ENCODE assay signal across 8 cellular contexts in the genomic region with DNA sequence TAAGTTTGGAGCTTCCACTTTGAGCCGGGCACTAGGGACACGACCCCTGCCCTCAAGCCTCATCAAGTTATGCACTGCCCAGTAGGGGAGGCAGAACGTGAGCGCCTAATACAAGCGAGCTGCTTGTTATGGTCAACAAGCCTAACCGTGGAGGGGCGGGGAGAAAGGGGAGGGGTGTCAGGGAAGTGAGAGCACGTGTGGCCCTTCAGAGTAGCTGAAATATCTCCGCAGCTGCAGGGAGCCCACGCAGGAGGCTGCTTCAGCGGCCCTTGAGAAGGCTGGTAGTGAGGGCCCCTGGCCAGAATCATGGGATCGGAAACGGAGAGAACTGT. TPM values are rescaled to one million over a fixed set of nuclear protein-coding genes. Genes with fewer than 3 reads are reported as not detected.
DNase-seq lines count a peak whose midpoint lies in the region; ATAC-seq and TF ChIP-seq lines count a peak whose summit lies in the region.

No MANE protein-coding gene starts in this region.

- H3K4me3 Mint-ChIP-seq in activated naive CD8-positive, alpha-beta T cell treated with anti-CD3 and anti-CD28 coated beads, Interleukin-2, amount 10 ng/mL, durations not matched to agents 7 days and 5 days: peak overlapping the region; percentile 71

- H3K4me2 ChIP-seq in PC-9: peak overlapping the region; percentile 97

- peaks cover 21% of the 10 kb centered on the region for H3K4me1 ChIP-seq in PC-9 (replicated peaks; ENCODE audit: insufficient read depth)

- peaks cover 2% of the 10 kb centered on the region for H3K27me3 Mint-ChIP-seq in activated naive CD8-positive, alpha-beta T cell treated with anti-CD3 and anti-CD28 coated beads, Interleukin-2, amount 10 ng/mL, durations not matched to agents 7 days and 5 days

- H3K4me3 ChIP-seq in PC-9: peak overlapping the region; percentile 92

- peak overlapping the region; percentile 15 for H3K27ac Mint-ChIP-seq in activated naive CD8-positive, alpha-beta T cell treated with anti-CD3 and anti-CD28 coated beads, Interleukin-2, amount 10 ng/mL, durations not matched to agents 7 days and 5 days

- H3K9me2 ChIP-seq in PC-9 (ENCODE audit: insufficient read depth): no peaks in the 10 kb centered on the region

- H3K9me3 ChIP-seq in PC-9 (ENCODE audit: insufficient read depth, low read depth): no peaks in the 10 kb centered on the region

- no peaks in the 10 kb centered on the region for H4K20me1 ChIP-seq in PC-9 (ENCODE audit: insufficient read depth)

- H3K27me3 ChIP-seq in PC-9 (ENCODE audit: insufficient read depth, low read depth): no peaks in the 10 kb centered on the region

- peaks cover 11% of the 10 kb centered on the region for H3K36me3 Mint-ChIP-seq in activated naive CD8-positive, alpha-beta T cell treated with anti-CD3 and anti-CD28 coated beads, Interleukin-2, amount 10 ng/mL, durations not matched to agents 7 days and 5 days

- H3K9me3 Mint-ChIP-seq in activated naive CD8-positive, alpha-beta T cell treated with anti-CD3 and anti-CD28 coated beads, Interleukin-2, amount 10 ng/mL, durations not matched to agents 7 days and 5 days: peaks cover 5% of the 10 kb centered on the region

- intact Hi-C loops in PC-9 (cut with micrococcal nuclease; ENCODE audit: unreplicated experiment): loop anchor here (2.0 kb wide), 1 partner anchor 67 kb away; no protein-coding TSS in a partner anchor
- intact Hi-C loops in left cardiac atrium (cut with DNase I): no loop called here
- intact Hi-C loops in posterior vena cava (cut with DNase I): no loop called here

- TF ChIP-seq CTCF in PC-9 (conservative IDR thresholded peaks at IDR 0.05): no peak

- POLR2A ChIA-PET in PC-9 (lab: Charles Lee; ENCODE audit: unreplicated experiment): interaction anchor here (0.7 kb wide), 1 partner anchor 219 kb away, joined by 4 read pairs; no protein-coding TSS in a partner anchor
- POLR2A ChIA-PET in activated naive CD8-positive, alpha-beta T cell treated with anti-CD3 and anti-CD28 coated beads, Interleukin-2, amount 10 ng/mL, durations not matched to agents 7 days and 5 days (lab: Charles Lee): interaction anchor here (0.9 to 1.3 kb wide), 3 partner anchors 22 to 226 kb away, joined by 3 to 4 read pairs (median 3); no protein-coding TSS in a partner anchor

- BruUV-seq in PC-9 (replicated peaks; lab: Mats Ljungman, UMichigan): no TSS peak

- H3K27ac ChIP-seq in PC-9: no peak overlapping the region

- ATAC-seq in HG03439 (IDR thresholded peaks at IDR 0.05; ENCODE audit: unreplicated experiment) (peak; percentile 43), left cardiac atrium (peak; percentile 71 to 80)
- ATAC-seq in activated naive CD8-positive, alpha-beta T cell treated with anti-CD3 and anti-CD28 coated beads, Interleukin-2, amount 10 ng/mL, durations not matched to agents 7 days and 5 days (ENCODE audit: low read depth): peak; percentile 6

- H2AFZ ChIP-seq in PC-9: peak overlapping the region; percentile 97

- no peaks in the 10 kb centered on the region for H3K36me3 ChIP-seq in PC-9 (ENCODE audit: low read depth)

- DNase-seq in C1 segment of cervical spinal cord (lab: John Stamatoyannopoulos, UW): peak in 9 of 14 donors; percentile 12 to 55 (median 41)
- DNase-seq in GM19240 (ENCODE audit: insufficient read length, low spot score): peak; percentile 33
- DNase-seq in PC-9: peak; percentile 35
- DNase-seq in activated naive CD8-positive, alpha-beta T cell treated with anti-CD3 and anti-CD28 coated beads, Interleukin-2, amount 10 ng/mL, durations not matched to agents 7 days and 5 days: no peak
- peak; percentile 71 for DNase-seq in left cardiac atrium
- DNase-seq in posterior vena cava (ENCODE audit: low spot score): peak; percentile 83
- DNase-seq in middle frontal gyrus (ENCODE audit: extremely low spot score, low spot score): no peak

- no peaks in the 10 kb centered on the region for H3K79me2 ChIP-seq in PC-9 (ENCODE audit: low read depth)

- H3K4me1 Mint-ChIP-seq in activated naive CD8-positive, alpha-beta T cell treated with anti-CD3 and anti-CD28 coated beads, Interleukin-2, amount 10 ng/mL, durations not matched to agents 7 days and 5 days: peaks cover 6% of the 10 kb centered on the region

- CTCF ChIA-PET in PC-9 (lab: Charles Lee): interaction anchor here (0.6 to 1.0 kb wide), 4 partner anchors 10 to 84 kb away, joined by 3 to 10 read pairs (median 7); no protein-coding TSS in a partner anchor

- H3F3A ChIP-seq in PC-9 (ENCODE audit: insufficient read depth, low read depth): peaks cover 15% of the 10 kb centered on the region; the same call in 1 of the 2 replicates

RNA-seq across cellular contexts. Expression of gene ALDH5A1, which starts 0.7 kb away (rescaled TPM):
- total RNA-seq in PC-9 (2021) (19.1 and 21.2 TPM in 2 replicates), left cardiac atrium (10 to 100 TPM; 16.2 to 18.1 TPM), posterior vena cava (1 to 10 TPM; 4.0 to 4.8 TPM)
- total RNA-seq in activated naive CD8-positive, alpha-beta T cell treated with anti-CD3 and anti-CD28 coated beads, Interleukin-2, amount 10 ng/mL, durations not matched to agents 7 days and 5 days: 1 to 10 TPM; 6.6 to 6.9 TPM

RNA-seq across cellular contexts. Expression of gene GPLD1, which starts 6.1 kb away (rescaled TPM):
- total RNA-seq in PC-9 (2021) (1.7 and 2.0 TPM in 2 replicates), left cardiac atrium (1 to 10 TPM; 1.2 to 1.9 TPM), posterior vena cava (1 to 10 TPM; 2.5 to 4.1 TPM)
- total RNA-seq in activated naive CD8-positive, alpha-beta T cell treated with anti-CD3 and anti-CD28 coated beads, Interleukin-2, amount 10 ng/mL, durations not matched to agents 7 days and 5 days: under 1 TPM; 0.34 to 0.42 TPM

Comparison
In these comparisons a context has a peak if more than half of its experiments do, and no peak if none do; other contexts are left out.
1. DNase-seq: peak in C1 segment of cervical spinal cord (9 of 14), GM19240 (single experiment), PC-9 (2 of 2), left cardiac atrium (single experiment) and posterior vena cava (single experiment); none in activated naive CD8-positive, alpha-beta T cell treated with anti-CD3 and anti-CD28 coated beads, Interleukin-2, amount 10 ng/mL, durations not matched to agents 7 days and 5 days (single experiment) and middle frontal gyrus (single experiment).
2. ATAC-seq: peak in every context shown above with its lines; median percentile 76 in left cardiac atrium; 43 in HG03439; 6 in activated naive CD8-positive, alpha-beta T cell treated with anti-CD3 and anti-CD28 coated beads, Interleukin-2, amount 10 ng/mL, durations not matched to agents 7 days and 5 days.